ENCODE assay signal across 8 cellular contexts in the genomic region with DNA sequence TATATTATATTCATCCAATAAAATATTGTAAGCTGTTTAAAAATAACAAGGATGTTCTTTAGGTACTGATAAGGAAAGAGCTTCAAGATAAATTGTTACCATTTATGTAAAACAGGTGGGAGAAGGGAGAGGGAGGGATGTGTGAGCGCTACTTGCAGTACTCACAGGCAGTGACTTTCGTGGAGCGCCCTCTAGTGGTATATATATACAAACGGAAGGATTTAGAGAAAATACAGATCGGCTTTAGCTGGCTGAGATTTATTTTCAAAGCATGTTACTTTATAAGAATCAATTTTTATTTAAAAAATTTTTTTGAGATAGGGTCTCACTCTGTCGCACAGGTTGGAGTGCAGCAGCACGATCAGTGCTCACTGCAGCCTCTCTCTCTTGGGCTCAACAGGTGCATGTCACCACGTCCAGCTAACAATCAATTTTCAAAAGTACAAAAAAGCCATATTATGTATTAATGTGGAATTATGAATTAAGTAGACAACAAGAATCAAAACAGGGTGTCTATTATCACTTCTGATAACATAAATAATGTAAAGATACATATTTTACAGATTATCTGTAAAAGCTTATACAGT. TPM values are rescaled to one million over a fixed set of nuclear protein-coding genes. Genes with fewer than 3 reads are reported as not detected.
DNase-seq lines count a peak whose midpoint lies in the region; ATAC-seq, FAIRE-seq and TF ChIP-seq lines count a peak whose summit lies in the region.

No MANE protein-coding gene starts in this region.

- H3K4me3 ChIP-seq in PC-9 (no peak overlapping the region), K562 (no peak overlapping the region), kidney epithelial cell (ENCODE audit: low read depth, low read length) (no peak overlapping the region)

- H3K4me2 ChIP-seq in PC-9, result no peak overlapping the region
- H3K4me2 ChIP-seq in K562 (ENCODE audit: insufficient read depth, low read length), result no peak overlapping the region

- H3K27me3 ChIP-seq in PC-9 (ENCODE audit: insufficient read depth, low read depth) (no peaks in the 10 kb centered on the region), K562 (ENCODE audit: control insufficient read depth in 2 of 2, insufficient read depth in 2 of 2, low read length in 2 of 2) (peaks cover 24 to 33% of the 10 kb centered on the region in 2 experiments), kidney epithelial cell (ENCODE audit: control insufficient read depth, insufficient read depth, low read length) (peaks cover 7% of the 10 kb centered on the region)

- ATAC-seq in K562, result peak; percentile 42; the same call in 2 of the 3 replicates
- ATAC-seq in HG03521 (IDR thresholded peaks at IDR 0.05; ENCODE audit: unreplicated experiment), result no peak
- ATAC-seq in GM21723 (IDR thresholded peaks at IDR 0.05; ENCODE audit: unreplicated experiment), result no peak

- DNase-seq in EH (ENCODE audit: low read depth) (peak; percentile 70), M059J (ENCODE audit: low read depth) (peak; percentile 68), PC-9 (peak in 1 of 2 experiments; percentile 46), K562 (ENCODE audit: extremely low read depth in 1 of 4, low spot score in 3 of 4) (peak; percentile 77 to 85 (median 81)), kidney epithelial cell (ENCODE audit: low read depth) (no peak)
- DNase-seq in stimulated activated naive CD4-positive, alpha-beta T cell (lab: John Stamatoyannopoulos, UW), result peak in 5 of 6 experiments; percentile 9 to 75 (median 32)

- peak; percentile 57 for FAIRE-seq in K562 (lab: Jason Lieb, UNC)

- no peaks in the 10 kb centered on the region for H3K9me2 ChIP-seq in PC-9 (ENCODE audit: insufficient read depth)

- H3K9me3 ChIP-seq in PC-9 (ENCODE audit: insufficient read depth, low read depth) (no peaks in the 10 kb centered on the region), K562 (replicated peaks; ENCODE audit: control insufficient read depth, insufficient read depth, low read depth, low read length) (no peaks in the 10 kb centered on the region)

- no peaks in the 10 kb centered on the region for H4K20me1 ChIP-seq in PC-9 (ENCODE audit: insufficient read depth)
- no peaks in the 10 kb centered on the region for H4K20me1 ChIP-seq in K562 (replicated peaks; ENCODE audit: control insufficient read depth, insufficient read depth, low read length)

- no peak overlapping the region for H3K27ac ChIP-seq in PC-9
- no peak overlapping the region for H3K27ac ChIP-seq in K562 (ENCODE audit: extremely low read depth, low read depth, low read length)

- peak; percentile 41 to 62 for TF ChIP-seq RAD21 in K562 (CRISPR knock-in tag; conservative IDR thresholded peaks at IDR 0.05 in 1 of 2, IDR thresholded peaks at IDR 0.05 in 1 of 2)

- H3K36me3 ChIP-seq in PC-9 (ENCODE audit: low read depth) (no peaks in the 10 kb centered on the region), K562 (ENCODE audit: control insufficient read depth, insufficient read depth, low read length) (no peaks in the 10 kb centered on the region), kidney epithelial cell (ENCODE audit: control insufficient read depth, insufficient read depth, low read length) (no peaks in the 10 kb centered on the region)

- WGBS in K562 (ENCODE audit: insufficient coverage, low coverage, missing lambda C conversion rate), result 4% methylated on average over 8 of the region's 8 CpGs

- BruUV-seq in PC-9 (replicated peaks; lab: Mats Ljungman, UMichigan), result no TSS peak
- BruUV-seq in K562 (replicated peaks; lab: Mats Ljungman, UMichigan), result no TSS peak

- in situ Hi-C loops in K562 (cut with MboI), result no loop called here

- peaks cover 4% of the 10 kb centered on the region; the same call in 1 of the 2 replicates for H3F3A ChIP-seq in PC-9 (ENCODE audit: insufficient read depth, low read depth)

- TF ChIP-seq POLR2A in K562 (conservative IDR thresholded peaks at IDR 0.05), result no peak

- H3K9me1 ChIP-seq in K562 (ENCODE audit: control insufficient read depth, insufficient read depth, low read length), result no peaks in the 10 kb centered on the region

- CTCF ChIA-PET in PC-9 (lab: Charles Lee), result interaction anchor here (0.5 to 3.3 kb wide), 19 partner anchors 9 to 643 kb away, joined by 3 to 39 read pairs (median 4); partner anchors contain the start of gene GABBR1
- CTCF ChIA-PET in K562 (lab: Yijun Ruan, JAX; ENCODE audit: low intra/inter-chr PET ratio), result interaction anchor here (0.6 to 1.7 kb wide), 4 partner anchors 99 to 816 kb away, joined by 3 to 6 read pairs (median 5); no protein-coding TSS in a partner anchor

- no peaks in the 10 kb centered on the region for H3K79me2 ChIP-seq in PC-9 (ENCODE audit: low read depth)
- no peaks in the 10 kb centered on the region for H3K79me2 ChIP-seq in K562 (ENCODE audit: control insufficient read depth, insufficient read depth, low read length)

- peak; percentile 87 for TF ChIP-seq CTCF in PC-9 (conservative IDR thresholded peaks at IDR 0.05)
- peak; percentile 79 to 88 (median 80) for TF ChIP-seq CTCF in K562 (IDR thresholded peaks at IDR 0.05 in 2 of 3, conservative IDR thresholded peaks at IDR 0.05 in 1 of 3; ENCODE audit: insufficient read depth in 2 of 3, low read depth in 1 of 3, low read length in 3 of 3)
- peak; percentile 67 for TF ChIP-seq CTCF in kidney epithelial cell (IDR thresholded peaks at IDR 0.05; ENCODE audit: insufficient read depth, low read length, poor library complexity, severe bottlenecking)

- TF ChIP-seq EP300 in K562 (IDR thresholded peaks at IDR 0.05; ENCODE audit: low read length), result no peak

- intact Hi-C loops in PC-9 (cut with micrococcal nuclease; ENCODE audit: unreplicated experiment), result no loop called here
- intact Hi-C loops in K562 (cut with micrococcal nuclease), result loop anchor here (5.0 kb wide), 2 partner anchors 99 to 216 kb away; partner anchors contain the start of gene OR10C1

- no peak overlapping the region for H3K9ac ChIP-seq in K562 (ENCODE audit: insufficient read depth in 1 of 2, low read depth in 2 of 2, low read length in 2 of 2)

- no peak overlapping the region for H2AFZ ChIP-seq in PC-9
- H2AFZ ChIP-seq in K562 (ENCODE audit: low read depth, low read length), result no peak overlapping the region

- H3K4me1 ChIP-seq in PC-9 (replicated peaks; ENCODE audit: insufficient read depth) (peaks cover 3% of the 10 kb centered on the region; the same call in 1 of the 2 replicates), K562 (replicated peaks in 1 of 2; ENCODE audit: control insufficient read depth in 2 of 2, insufficient read depth in 2 of 2, low read length in 2 of 2) (peaks cover 0 to 3% of the 10 kb centered on the region in 2 experiments; a peak in 2 of 5 replicates)

- POLR2A ChIA-PET in PC-9 (lab: Charles Lee; ENCODE audit: unreplicated experiment), result interaction anchor here (0.7 kb wide), 1 partner anchor 1756 kb away, joined by 5 read pairs; no protein-coding TSS in a partner anchor
- POLR2A ChIA-PET in K562 (lab: Yijun Ruan, JAX), result interaction anchor here (0.6 to 1.8 kb wide), 4 partner anchors 10 to 45 kb away, joined by 3 to 7 read pairs (median 4); no protein-coding TSS in a partner anchor

RNA-seq across cellular contexts. Expression of gene MOG, which starts 3.3 kb away (rescaled TPM):
- not detected in 2 replicates for total RNA-seq in M059J (2014; rRNA removed; shearing (Covaris generic))
- total RNA-seq in PC-9 (2021), result not detected in 2 replicates
- 0.48 TPM in 1 of 2 replicates, not detected in the other for total RNA-seq in K562 (2011; cell fraction: chromatin; rRNA removed; ENCODE audit: low replicate concordance)
- not detected in 2 replicates for total RNA-seq in K562 (2011; cell fraction: nucleolus; rRNA removed)
- 0.15 TPM in 1 of 2 replicates, not detected in the other for total RNA-seq in K562 (2011; cell fraction: nucleoplasm; rRNA removed)
- not detected in 2 replicates for total RNA-seq in K562 (2014; rRNA removed)
- not detected in 2 replicates for total RNA-seq in K562 (2014; rRNA removed; fragmentation: Illumina TruSeq; extraction: Trizol)
- total RNA-seq in K562 (2015; rRNA removed; fragmentation: Illumina TruSeq; extraction: Trizol), result not detected in 2 replicates
- total RNA-seq in K562 (2021), result not detected in 2 replicates
- not detected in 2 replicates for polyA plus RNA-seq in K562 (2011; rRNA removed)
- polyA plus RNA-seq in K562 (2011; cell fraction: cytosol; rRNA removed), result not detected in 2 replicates
- not detected in 2 replicates for polyA plus RNA-seq in K562 (2011; cell fraction: nucleus; rRNA removed)
- polyA plus RNA-seq in K562 (2012), result not detected in 2 replicates
- not detected in 2 replicates for polyA plus RNA-seq in K562 (2014; fragmentation: Illumina TruSeq; extraction: Trizol)
- polyA plus RNA-seq in K562 (2014; fragmentation: Nextera tagmentation; extraction: Ambion mirVana), result not detected
- polyA plus RNA-seq in K562 (2014; rRNA removed), result not detected in 2 replicates
- polyA minus RNA-seq in K562 (2011; rRNA and poly(A)+ RNA removed), result not detected in 2 replicates
- not detected in 2 replicates for polyA minus RNA-seq in K562 (2011; cell fraction: cytosol; rRNA and poly(A)+ RNA removed)
- polyA minus RNA-seq in K562 (2011; cell fraction: nucleus; rRNA and poly(A)+ RNA removed), result not detected in 2 replicates
- not detected in 2 replicates for total RNA-seq in kidney epithelial cell

RNA-seq across cellular contexts. Expression of gene GABBR1, which starts 20.6 kb away (rescaled TPM):
- total RNA-seq in M059J (2014; rRNA removed; shearing (Covaris generic)), result 2.1 TPM in 2 replicates
- total RNA-seq in PC-9 (2021) (36.3 and 43.6 TPM in 2 replicates), K562 (2014; rRNA removed) (8.4 and 13.8 TPM in 2 replicates), K562 (2014; rRNA removed; fragmentation: Illumina TruSeq; extraction: Trizol) (13.8 and 18.0 TPM in 2 replicates), K562 (2015; rRNA removed; fragmentation: Illumina TruSeq; extraction: Trizol) (20.8 and 24.1 TPM in 2 replicates), K562 (2021) (32.0 and 43.6 TPM in 2 replicates), kidney epithelial cell (9.4 and 14.1 TPM in 2 replicates)
- total RNA-seq in K562 (2011; cell fraction: chromatin; rRNA removed; ENCODE audit: low replicate concordance), result 315 and 347 TPM in 2 replicates
- 122 and 127 TPM in 2 replicates for total RNA-seq in K562 (2011; cell fraction: nucleolus; rRNA removed)
- 213 and 355 TPM in 2 replicates for total RNA-seq in K562 (2011; cell fraction: nucleoplasm; rRNA removed)
- polyA plus RNA-seq in K562 (2011; rRNA removed) (32.0 and 38.1 TPM in 2 replicates), K562 (2014; fragmentation: Illumina TruSeq; extraction: Trizol) (30.7 and 39.5 TPM in 2 replicates), K562 (2014; fragmentation: Nextera tagmentation; extraction: Ambion mirVana) (1 to 10 TPM; 2.2 to 2.4 TPM), K562 (2014; rRNA removed) (42.1 and 48.3 TPM in 2 replicates)
- polyA plus RNA-seq in K562 (2011; cell fraction: cytosol; rRNA removed), result 26.4 and 34.1 TPM in 2 replicates
- 333 and 428 TPM in 2 replicates for polyA plus RNA-seq in K562 (2011; cell fraction: nucleus; rRNA removed)
- polyA plus RNA-seq in K562 (2012), result 38.3 and 56.3 TPM in 2 replicates
- polyA minus RNA-seq in K562 (2011; rRNA and poly(A)+ RNA removed), result 28.2 and 30.1 TPM in 2 replicates
- 8.6 and 13.7 TPM in 2 replicates for polyA minus RNA-seq in K562 (2011; cell fraction: cytosol; rRNA and poly(A)+ RNA removed)
- 61.4 and 72.4 TPM in 2 replicates for polyA minus RNA-seq in K562 (2011; cell fraction: nucleus; rRNA and poly(A)+ RNA removed)

RNA-seq across cellular contexts. Expression of gene ZFP57, which starts 27.4 kb away (rescaled TPM):
- 0.05 TPM in 1 of 2 replicates, not detected in the other for total RNA-seq in M059J (2014; rRNA removed; shearing (Covaris generic))
- total RNA-seq in PC-9 (2021) (0.98 and 1.1 TPM in 2 replicates), K562 (2014; rRNA removed) (0.20 and 0.23 TPM in 2 replicates), K562 (2014; rRNA removed; fragmentation: Illumina TruSeq; extraction: Trizol) (0.13 and 0.22 TPM in 2 replicates), K562 (2015; rRNA removed; fragmentation: Illumina TruSeq; extraction: Trizol) (0.07 TPM in 1 of 2 replicates, not detected in the other), K562 (2021) (0.13 TPM in 2 replicates), kidney epithelial cell (0.07 and 0.08 TPM in 2 replicates)
- 0.14 TPM in 1 of 2 replicates, not detected in the other for total RNA-seq in K562 (2011; cell fraction: chromatin; rRNA removed; ENCODE audit: low replicate concordance)
- total RNA-seq in K562 (2011; cell fraction: nucleolus; rRNA removed), result not detected in 2 replicates
- total RNA-seq in K562 (2011; cell fraction: nucleoplasm; rRNA removed), result not detected in 2 replicates
- polyA plus RNA-seq in K562 (2011; rRNA removed) (0.04 TPM in 1 of 2 replicates, not detected in the other), K562 (2014; fragmentation: Illumina TruSeq; extraction: Trizol) (0.10 and 0.28 TPM in 2 replicates), K562 (2014; fragmentation: Nextera tagmentation; extraction: Ambion mirVana) (under 1 TPM; 0.07 to 0.11 TPM), K562 (2014; rRNA removed) (0.09 and 0.28 TPM in 2 replicates)
- not detected in 2 replicates for polyA plus RNA-seq in K562 (2011; cell fraction: cytosol; rRNA removed)
- polyA plus RNA-seq in K562 (2011; cell fraction: nucleus; rRNA removed), result not detected in 2 replicates
- 0.05 and 0.15 TPM in 2 replicates for polyA plus RNA-seq in K562 (2012)
- polyA minus RNA-seq in K562 (2011; rRNA and poly(A)+ RNA removed), result not detected in 2 replicates
- polyA minus RNA-seq in K562 (2011; cell fraction: cytosol; rRNA and poly(A)+ RNA removed), result not detected in 2 replicates
- not detected in 2 replicates for polyA minus RNA-seq in K562 (2011; cell fraction: nucleus; rRNA and poly(A)+ RNA removed)
